Comparison of ENCODE assay signal across 9 cellular contexts in the genomic region with DNA sequence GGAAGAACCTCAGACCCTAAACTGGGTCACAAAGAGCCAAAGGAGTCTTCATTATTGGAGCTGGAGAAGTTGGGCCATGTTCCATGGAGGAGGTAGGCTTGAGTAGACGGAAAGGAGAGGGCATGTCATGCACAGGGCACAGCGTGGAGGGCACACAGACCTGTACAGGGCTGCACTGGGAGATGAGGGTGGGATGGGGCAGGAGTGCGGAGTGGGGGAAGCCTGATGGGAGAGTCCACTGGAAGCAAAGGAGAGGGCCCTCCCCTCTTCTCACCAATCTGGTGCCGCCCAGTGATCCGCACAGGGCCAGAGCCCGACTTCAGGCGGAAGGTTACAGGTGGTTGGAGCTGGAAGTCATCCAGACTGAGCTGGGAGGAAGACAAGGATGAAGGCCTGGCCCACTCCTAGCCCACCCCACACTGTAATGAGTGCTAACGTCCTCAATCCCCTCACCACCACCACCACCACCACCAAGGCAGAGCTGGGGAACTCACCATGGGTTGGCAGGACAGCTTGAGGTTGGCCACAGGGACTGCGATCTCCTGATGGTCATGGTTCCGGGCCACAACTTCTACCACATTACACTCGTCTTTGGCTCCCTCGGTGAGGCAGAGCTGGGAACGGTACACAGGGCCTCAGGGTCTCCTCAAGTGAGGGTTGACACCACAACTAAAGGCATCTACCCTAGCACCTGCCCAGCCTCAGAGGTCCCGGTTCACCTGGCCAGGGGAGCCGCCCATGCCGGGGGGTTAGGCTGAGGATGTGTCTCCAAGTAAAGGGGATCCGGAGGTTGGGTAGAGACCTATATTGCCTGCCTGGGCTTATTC. TPM values are rescaled to one million over a fixed set of nuclear protein-coding genes. Genes with fewer than 3 reads are reported as not detected.
DNase-seq lines count a peak whose midpoint lies in the region; ATAC-seq and TF ChIP-seq lines count a peak whose summit lies in the region.
"Had no signal": no experiment of that assay in that cellular context is flagged by ENCODE, and none has a peak within 500 bp of the region (broad histone marks: within the 10 kb centered on the region; RNA-seq: fewer than 3 reads in every experiment).

No MANE protein-coding gene starts in this region.

- H3K27me3 ChIP-seq in heart right ventricle: peaks cover 0 to 32% (median 16%) of the 10 kb centered on the region in 7 donors
- H3K27me3 ChIP-seq in lung (ENCODE audit: control insufficient read depth, insufficient read depth): no peaks in the 10 kb centered on the region

- H3K36me3 ChIP-seq in heart right ventricle: peaks cover 0 to 36% (median 31%) of the 10 kb centered on the region in 9 donors
- H3K36me3 ChIP-seq in lung (ENCODE audit: control insufficient read depth in 2 of 2, insufficient read depth in 2 of 2, low read length in 2 of 2): peaks cover 11 to 13% of the 10 kb centered on the region in 2 donors

- DNase-seq in heart right ventricle: no peak
- DNase-seq in Right ventricle myocardium superior: no peak
- DNase-seq in astrocyte of the spinal cord (ENCODE audit: low read depth, low spot score): no peak
- DNase-seq in lung (ENCODE audit: low spot score): no peak
- no peak for DNase-seq in NCI-H187 (lab: John Stamatoyannopoulos, UW)
- DNase-seq in cerebellar nuclear complex (lab: John Stamatoyannopoulos, UW): no peak

- WGBS in heart right ventricle, 2 donors: 60 to 61% methylated on average over 16 to 17 of the region's 17 CpGs
- 62 to 69% methylated on average over 17 of the region's 17 CpGs for WGBS in lung, 2 donors

- H3K4me1 ChIP-seq in heart right ventricle: peaks cover 11 to 66% (median 44%) of the 10 kb centered on the region in 9 donors
- H3K4me1 ChIP-seq in lung (ENCODE audit: control insufficient read depth in 2 of 2, insufficient read depth in 2 of 2, low read length in 2 of 2): peaks cover 5 to 22% of the 10 kb centered on the region in 2 donors

- H3K9me3 ChIP-seq in heart right ventricle: no peaks in the 10 kb centered on the region
- no peaks in the 10 kb centered on the region for H3K9me3 ChIP-seq in lung (ENCODE audit: control insufficient read depth in 2 of 2, insufficient read depth in 1 of 2, low read length in 1 of 2)

- intact Hi-C loops in heart right ventricle (cut with DNase I): loop anchor here in 8 of 10 donors (2.0 to 5.0 kb wide), 6 partner anchors 35 to 570 kb away; a partner anchor contains a TSS
- intact Hi-C loops in Right ventricle myocardium superior (cut with DNase I): loop anchor here (2.0 kb wide), 1 partner anchor 179 kb away; no protein-coding TSS in a partner anchor

- H3K4me3 ChIP-seq in heart right ventricle (peak overlapping the region; percentile 19 to 82 (median 71)), astrocyte of the spinal cord (ENCODE audit: low read depth, low read length) (peak overlapping the region; percentile 85), lung (peak overlapping the region; percentile 76)

- ATAC-seq in heart right ventricle (peak in 1 of 8 donors; percentile 8), Right ventricle myocardium superior (ENCODE audit: poor library complexity) (no peak), lung (ENCODE audit: insufficient read depth, low FRiP score) (no peak), HG02885 (IDR thresholded peaks at IDR 0.05; ENCODE audit: poor library complexity, unreplicated experiment) (no peak), GM19324 (IDR thresholded peaks at IDR 0.05; ENCODE audit: low FRiP score, unreplicated experiment) (no peak)

- in situ Hi-C loops in astrocyte of the spinal cord (cut with HindIII; ENCODE audit: low sequenced_read_pairs): no loop called here

- H3K27ac ChIP-seq in heart right ventricle (peak overlapping the region in 2 of 10 donors; percentile 60 to 75), lung (ENCODE audit: low read depth in 1 of 2, low read length in 1 of 2) (no peak overlapping the region)

- TF ChIP-seq CTCF in heart right ventricle (IDR thresholded peaks at IDR 0.05) (no peak), astrocyte of the spinal cord (IDR thresholded peaks at IDR 0.05; ENCODE audit: low read depth, low read length) (no peak), lung (IDR thresholded peaks at IDR 0.05; ENCODE audit: control extremely low read depth, extremely low read depth) (no peak)

RNA-seq across cellular contexts. Expression of a gene that starts 1.0 kb away (rescaled TPM):
- 10 to 100 TPM in 2 of 10 donors, 1 to 10 TPM in 8; 4.9 to 12.1 (median 7.0) TPM for total RNA-seq in heart right ventricle
- polyA plus RNA-seq in heart right ventricle: 10 to 100 TPM in 1 of 2 donors, 1 to 10 TPM in 1; 5.2 to 23.3 TPM
- total RNA-seq in Right ventricle myocardium superior: 5.8 TPM
- total RNA-seq in lung: 10 to 100 TPM; 18.1 to 25.6 TPM
- 10 to 100 TPM; 22.8 to 36.3 TPM for polyA plus RNA-seq in lung

RNA-seq across cellular contexts. Expression of a gene that starts 6.3 kb away (rescaled TPM):
- under 1 TPM in 1 of 10 donors, not detected in 9; 0.20 TPM for total RNA-seq in heart right ventricle
- polyA plus RNA-seq in heart right ventricle: not detected
- not detected for total RNA-seq in Right ventricle myocardium superior
- total RNA-seq in lung: not detected
- polyA plus RNA-seq in lung: under 1 TPM in 1 of 2 donors, not detected in 1; 0.08 TPM
- total RNA-seq: SK-MEL-5 had no signal

RNA-seq across cellular contexts. Expression of a gene that starts 36.0 kb away (rescaled TPM):
- 100 to 1,000 TPM in 7 of 10 donors, 10 to 100 TPM in 3; 65.6 to 146 (median 119) TPM for total RNA-seq in heart right ventricle
- 10 to 100 TPM; 28.7 to 74.3 TPM for polyA plus RNA-seq in heart right ventricle
- total RNA-seq in Right ventricle myocardium superior: 84.4 TPM
- 100 to 1,000 TPM in 1 of 2 donors, 10 to 100 TPM in 1; 89.3 to 362 TPM for total RNA-seq in lung
- 10 to 100 TPM; 45.7 to 50.1 TPM for polyA plus RNA-seq in lung
